1 cellular context compared by ENCODE assay signal in genomic region chr1:9428601-9429368, GRCh38.
A peak's percentile ranks its signal among the peaks of the same experiment; 100 is the strongest.
TF ChIP-seq lines count a peak whose summit lies in the region.

No MANE protein-coding gene starts in this region.

TF ChIP-seq in HepG2, 621 proteins besides CTCF, POLR2A, EP300 and RAD21 (continued from another document):
- TF ChIP-seq RAD51 (IDR thresholded peaks at IDR 0.05; ENCODE audit: borderline replicate concordance) (peak; percentile 49; the same call in 1 of the 2 replicates), ELF3 (CRISPR knock-in tag; IDR thresholded peaks at IDR 0.05) (peak; percentile 52; the same call in 1 of the 2 replicates), ZBTB7A (CRISPR knock-in tag; IDR thresholded peaks at IDR 0.05) (no peak), SRY (CRISPR knock-in tag; IDR thresholded peaks at IDR 0.05) (no peak), ETV6 (CRISPR knock-in tag; conservative IDR thresholded peaks at IDR 0.05) (no peak), ATF2 (CRISPR knock-in tag; IDR thresholded peaks at IDR 0.05) (peak; percentile 97), KLF12 (CRISPR knock-in tag; IDR thresholded peaks at IDR 0.05; ENCODE audit: borderline replicate concordance) (0 out of 2 replicates have a peak, but pooled peaks have one; percentile 56), ATF6 (CRISPR knock-in tag; conservative IDR thresholded peaks at IDR 0.05) (no peak), ZNF441 (CRISPR knock-in tag; IDR thresholded peaks at IDR 0.05; ENCODE audit: borderline replicate concordance) (no peak), NFE2 (CRISPR knock-in tag; IDR thresholded peaks at IDR 0.05) (no peak), ESRRA (CRISPR knock-in tag; IDR thresholded peaks at IDR 0.05; ENCODE audit: low read depth) (0 out of 2 replicates have a peak, but pooled peaks have one; percentile 66), TBP (CRISPR knock-in tag; IDR thresholded peaks at IDR 0.05) (no peak), ATF4 (CRISPR knock-in tag; IDR thresholded peaks at IDR 0.05) (peak in 1 of 2 experiments; percentile 19; a peak in 1 of 4 replicates), ZBTB21 (CRISPR knock-in tag; IDR thresholded peaks at IDR 0.05) (peak; percentile 93), ARID2 (CRISPR knock-in tag; IDR thresholded peaks at IDR 0.05; ENCODE audit: borderline replicate concordance) (peak; percentile 43; the same call in 1 of the 2 replicates), ZBTB39 (CRISPR knock-in tag; IDR thresholded peaks at IDR 0.05) (no peak), ZNF142 (CRISPR knock-in tag; IDR thresholded peaks at IDR 0.05) (0 out of 2 replicates have a peak, but pooled peaks have one; percentile 71), SAP130 (CRISPR knock-in tag; IDR thresholded peaks at IDR 0.05; ENCODE audit: low read depth) (peak; percentile 96), ZNF253 (CRISPR knock-in tag; IDR thresholded peaks at IDR 0.05; ENCODE audit: borderline replicate concordance) (no peak), ZNF800 (CRISPR knock-in tag; IDR thresholded peaks at IDR 0.05) (no peak), ZNF280D (CRISPR knock-in tag; IDR thresholded peaks at IDR 0.05) (peak; percentile 77; the same call in 1 of the 2 replicates), ZNF879 (CRISPR knock-in tag; IDR thresholded peaks at IDR 0.05) (no peak), ATRX (CRISPR knock-in tag; IDR thresholded peaks at IDR 0.05; ENCODE audit: borderline replicate concordance) (no peak), PCBP2 (optimal IDR thresholded peaks at IDR 0.05; ENCODE audit: low read depth, low read length, poor library complexity, severe bottlenecking) (no peak), MLX (CRISPR knock-in tag; IDR thresholded peaks at IDR 0.05) (peak; percentile 43; the same call in 1 of the 2 replicates), BATF2 (CRISPR knock-in tag; IDR thresholded peaks at IDR 0.05) (no peak), ISL2 (CRISPR knock-in tag; IDR thresholded peaks at IDR 0.05) (peak; percentile 76; the same call in 1 of the 2 replicates), CEBPB (IDR thresholded peaks at IDR 0.05; ENCODE audit: borderline replicate concordance, low read depth, low read length) (peak; percentile 53; the same call in 1 of the 2 replicates), AKAP8 (CRISPR knock-in tag; IDR thresholded peaks at IDR 0.05) (no peak)
